16 cellular contexts compared by ENCODE assay signal in the genomic region with DNA sequence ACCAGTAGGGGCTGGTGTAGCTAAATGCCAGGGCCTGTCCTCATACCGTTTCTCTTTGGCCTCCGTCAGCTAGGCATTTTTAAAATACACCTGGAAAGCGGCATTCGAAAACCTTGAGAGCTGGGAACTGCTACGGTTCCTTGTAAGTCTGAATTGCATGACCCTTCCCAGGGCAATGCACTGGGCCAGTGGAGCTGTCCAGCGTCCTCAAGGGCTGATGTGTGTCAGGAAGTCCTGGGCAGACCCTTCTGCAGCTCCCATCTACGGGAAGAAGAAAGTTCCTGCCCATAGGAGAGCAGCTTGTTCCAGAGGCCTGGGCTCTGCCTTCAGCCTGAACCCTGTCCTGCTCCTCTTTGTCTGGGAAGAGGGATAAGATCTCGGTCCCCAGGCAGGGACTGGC. TPM values are rescaled to one million over a fixed set of nuclear protein-coding genes. Genes with fewer than 3 reads are reported as not detected.
A peak's percentile ranks its signal among the peaks of the same experiment; 100 is the strongest.
DNase-seq lines count a peak whose midpoint lies in the region; ATAC-seq and TF ChIP-seq lines count a peak whose summit lies in the region.
"Had no signal": no experiment of that assay in that cellular context is flagged by ENCODE, and none has a peak within 500 bp of the region (broad histone marks: within the 10 kb centered on the region; RNA-seq: fewer than 3 reads in every experiment).

No MANE protein-coding gene starts in this region.

- H3K9me3 Mint-ChIP-seq in activated naive CD4-positive, alpha-beta T cell treated with anti-CD3 and anti-CD28 coated beads, Interleukin-2, amount 50 U/mL, for 24 hours = no peaks in the 10 kb centered on the region
- H3K9me3 Mint-ChIP-seq in WTC11 = peaks cover 25% of the 10 kb centered on the region

- ATAC-seq in WTC11 = peak; percentile 51
- ATAC-seq: left colon had no signal

- POLR2A ChIA-PET in WTC11 (lab: Charles Lee) = no interaction called here

- no peak overlapping the region for H3K4me3 Mint-ChIP-seq in activated naive CD4-positive, alpha-beta T cell treated with anti-CD3 and anti-CD28 coated beads, Interleukin-2, amount 50 U/mL, for 24 hours
- no peak overlapping the region for H3K4me3 Mint-ChIP-seq in WTC11
- H3K4me3 Mint-ChIP-seq: CD4-positive, CD25-positive, alpha-beta regulatory T cell had no signal

- peak overlapping the region; percentile 70 for H3K27ac Mint-ChIP-seq in activated naive CD4-positive, alpha-beta T cell treated with anti-CD3 and anti-CD28 coated beads, Interleukin-2, amount 50 U/mL, for 24 hours
- no peak overlapping the region for H3K27ac Mint-ChIP-seq in WTC11

- peaks cover 69% of the 10 kb centered on the region for H3K4me1 Mint-ChIP-seq in activated naive CD4-positive, alpha-beta T cell treated with anti-CD3 and anti-CD28 coated beads, Interleukin-2, amount 50 U/mL, for 24 hours
- H3K4me1 Mint-ChIP-seq in WTC11 = no peaks in the 10 kb centered on the region

- H3K36me3 ChIP-seq in spleen = peaks cover 0 to 57% (median 2%) of the 10 kb centered on the region in 6 donors
- H3K36me3 ChIP-seq: colonic mucosa, heart left ventricle, MG63, suprapubic skin had no signal

- no peak overlapping the region for H3K27ac ChIP-seq in spleen
- H3K27ac ChIP-seq: colonic mucosa, heart left ventricle, suprapubic skin had no signal

- H3K9me3 ChIP-seq in spleen = peaks cover 0 to 19% (median 5%) of the 10 kb centered on the region in 8 donors
- H3K9me3 ChIP-seq: colonic mucosa, MG63, suprapubic skin had no signal

- 65 to 85% (median 72%) methylated on average over 5 to 8 of the region's 8 CpGs for WGBS in spleen, 5 donors

- CTCF ChIA-PET in WTC11 (lab: Charles Lee) = interaction anchor here (1.5 kb wide), 1 partner anchor 56 kb away, joined by 3 read pairs; no protein-coding TSS in a partner anchor

- H3K4me3 ChIP-seq in spleen = no peak overlapping the region
- H3K4me3 ChIP-seq: colonic mucosa, heart left ventricle, MG63, suprapubic skin had no signal

- H3K4me1 ChIP-seq in spleen = no peaks in the 10 kb centered on the region
- H3K4me1 ChIP-seq: colonic mucosa, heart left ventricle, suprapubic skin had no signal

- intact Hi-C loops in spleen (cut with DNase I; ENCODE audit: low total_unique reads) = no loop called here

- peaks cover 47% of the 10 kb centered on the region for H3K36me3 Mint-ChIP-seq in activated naive CD4-positive, alpha-beta T cell treated with anti-CD3 and anti-CD28 coated beads, Interleukin-2, amount 50 U/mL, for 24 hours
- H3K36me3 Mint-ChIP-seq in WTC11 = no peaks in the 10 kb centered on the region

- H3K27me3 ChIP-seq in spleen (replicated peaks in 1 of 7) = peaks cover 0 to 42% (median 3%) of the 10 kb centered on the region in 7 donors
- H3K27me3 ChIP-seq: colonic mucosa had no signal

- DNase-seq in activated naive CD4-positive, alpha-beta T cell treated with Interleukin-2 at 50 U/mL for 16 hours = no peak
- DNase-seq in WTC11 (ENCODE audit: low spot score) = peak; percentile 45
- DNase-seq in iPS-NIHi11 (ENCODE audit: low spot score) = peak; percentile 85
- peak; percentile 47 for DNase-seq in spleen
- DNase-seq in GM03348 (ENCODE audit: low spot score) = no peak
- no peak for DNase-seq in activated effector memory CD4-positive, alpha-beta T cell treated with Interleukin-2 at 50 U/mL for 16 hours
- DNase-seq in glomerular visceral epithelial cell (ENCODE audit: extremely low spot score) = no peak
- DNase-seq: activated CD4-positive, alpha-beta T cell treated with anti-CD3 and anti-CD28 coated beads for 4 hours; CD4-positive, CD25-positive, alpha-beta regulatory T cell; colonic mucosa; heart left ventricle; MG63 had no signal

- no peak for TF ChIP-seq POLR2A in spleen (IDR thresholded peaks at IDR 0.05)

- no peaks in the 10 kb centered on the region for H3K27me3 Mint-ChIP-seq in activated naive CD4-positive, alpha-beta T cell treated with anti-CD3 and anti-CD28 coated beads, Interleukin-2, amount 50 U/mL, for 24 hours
- peaks cover 5% of the 10 kb centered on the region; the same call in 1 of the 2 replicates for H3K27me3 Mint-ChIP-seq in WTC11 (ENCODE audit: low read depth)
- H3K27me3 Mint-ChIP-seq: CD4-positive, CD25-positive, alpha-beta regulatory T cell had no signal

- TF ChIP-seq CTCF in WTC11 (IDR thresholded peaks at IDR 0.05) (no peak), spleen (IDR thresholded peaks at IDR 0.05 in 8 of 11, conservative IDR thresholded peaks at IDR 0.05 in 3 of 11) (no peak)

TF ChIP-seq in WTC11, 78 proteins besides CTCF, POLR2A, EP300 and RAD21 (continues in another document):
- TF ChIP-seq FOXP1 (CRISPR knock-in tag; IDR thresholded peaks at IDR 0.05; ENCODE audit: borderline replicate concordance) = peak; percentile 31; the same call in 1 of the 2 replicates
- TF ChIP-seq, protein P1, sequence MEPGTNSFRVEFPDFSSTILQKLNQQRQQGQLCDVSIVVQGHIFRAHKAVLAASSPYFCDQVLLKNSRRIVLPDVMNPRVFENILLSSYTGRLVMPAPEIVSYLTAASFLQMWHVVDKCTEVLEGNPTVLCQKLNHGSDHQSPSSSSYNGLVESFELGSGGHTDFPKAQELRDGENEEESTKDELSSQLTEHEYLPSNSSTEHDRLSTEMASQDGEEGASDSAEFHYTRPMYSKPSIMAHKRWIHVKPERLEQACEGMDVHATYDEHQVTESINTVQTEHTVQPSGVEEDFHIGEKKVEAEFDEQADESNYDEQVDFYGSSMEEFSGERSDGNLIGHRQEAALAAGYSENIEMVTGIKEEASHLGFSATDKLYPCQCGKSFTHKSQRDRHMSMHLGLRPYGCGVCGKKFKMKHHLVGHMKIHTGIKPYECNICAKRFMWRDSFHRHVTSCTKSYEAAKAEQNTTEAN (CRISPR knock-in tag; IDR thresholded peaks at IDR 0.05) = no peak
- TF ChIP-seq SMAD4 (CRISPR knock-in tag; IDR thresholded peaks at IDR 0.05) = no peak
- 0 out of 2 replicates have a peak, but pooled peaks have one; percentile 22 for TF ChIP-seq NFE2L1 (CRISPR knock-in tag; IDR thresholded peaks at IDR 0.05)
- TF ChIP-seq, protein P2, sequence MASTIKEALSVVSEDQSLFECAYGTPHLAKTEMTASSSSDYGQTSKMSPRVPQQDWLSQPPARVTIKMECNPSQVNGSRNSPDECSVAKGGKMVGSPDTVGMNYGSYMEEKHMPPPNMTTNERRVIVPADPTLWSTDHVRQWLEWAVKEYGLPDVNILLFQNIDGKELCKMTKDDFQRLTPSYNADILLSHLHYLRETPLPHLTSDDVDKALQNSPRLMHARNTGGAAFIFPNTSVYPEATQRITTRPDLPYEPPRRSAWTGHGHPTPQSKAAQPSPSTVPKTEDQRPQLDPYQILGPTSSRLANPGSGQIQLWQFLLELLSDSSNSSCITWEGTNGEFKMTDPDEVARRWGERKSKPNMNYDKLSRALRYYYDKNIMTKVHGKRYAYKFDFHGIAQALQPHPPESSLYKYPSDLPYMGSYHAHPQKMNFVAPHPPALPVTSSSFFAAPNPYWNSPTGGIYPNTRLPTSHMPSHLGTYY (CRISPR knock-in tag; IDR thresholded peaks at IDR 0.05) = no peak
- no peak for TF ChIP-seq FOXK1 (CRISPR knock-in tag; IDR thresholded peaks at IDR 0.05)
- TF ChIP-seq CBFB (CRISPR knock-in tag; IDR thresholded peaks at IDR 0.05; ENCODE audit: low read depth) = no peak
- TF ChIP-seq, protein P3, sequence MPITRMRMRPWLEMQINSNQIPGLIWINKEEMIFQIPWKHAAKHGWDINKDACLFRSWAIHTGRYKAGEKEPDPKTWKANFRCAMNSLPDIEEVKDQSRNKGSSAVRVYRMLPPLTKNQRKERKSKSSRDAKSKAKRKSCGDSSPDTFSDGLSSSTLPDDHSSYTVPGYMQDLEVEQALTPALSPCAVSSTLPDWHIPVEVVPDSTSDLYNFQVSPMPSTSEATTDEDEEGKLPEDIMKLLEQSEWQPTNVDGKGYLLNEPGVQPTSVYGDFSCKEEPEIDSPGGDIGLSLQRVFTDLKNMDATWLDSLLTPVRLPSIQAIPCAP (CRISPR knock-in tag; IDR thresholded peaks at IDR 0.05) = no peak
- TF ChIP-seq, protein P4, sequence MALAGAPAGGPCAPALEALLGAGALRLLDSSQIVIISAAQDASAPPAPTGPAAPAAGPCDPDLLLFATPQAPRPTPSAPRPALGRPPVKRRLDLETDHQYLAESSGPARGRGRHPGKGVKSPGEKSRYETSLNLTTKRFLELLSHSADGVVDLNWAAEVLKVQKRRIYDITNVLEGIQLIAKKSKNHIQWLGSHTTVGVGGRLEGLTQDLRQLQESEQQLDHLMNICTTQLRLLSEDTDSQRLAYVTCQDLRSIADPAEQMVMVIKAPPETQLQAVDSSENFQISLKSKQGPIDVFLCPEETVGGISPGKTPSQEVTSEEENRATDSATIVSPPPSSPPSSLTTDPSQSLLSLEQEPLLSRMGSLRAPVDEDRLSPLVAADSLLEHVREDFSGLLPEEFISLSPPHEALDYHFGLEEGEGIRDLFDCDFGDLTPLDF (CRISPR knock-in tag; IDR thresholded peaks at IDR 0.05) = no peak
- TF ChIP-seq HMGA2 (CRISPR knock-in tag; IDR thresholded peaks at IDR 0.05) = no peak
- TF ChIP-seq TCF7 (CRISPR knock-in tag; IDR thresholded peaks at IDR 0.05; ENCODE audit: low read depth) = 0 out of 2 replicates have a peak, but pooled peaks have one; percentile 51
- no peak for TF ChIP-seq ZNF263 (CRISPR knock-in tag; IDR thresholded peaks at IDR 0.05; ENCODE audit: low read depth)
- TF ChIP-seq, protein P5, sequence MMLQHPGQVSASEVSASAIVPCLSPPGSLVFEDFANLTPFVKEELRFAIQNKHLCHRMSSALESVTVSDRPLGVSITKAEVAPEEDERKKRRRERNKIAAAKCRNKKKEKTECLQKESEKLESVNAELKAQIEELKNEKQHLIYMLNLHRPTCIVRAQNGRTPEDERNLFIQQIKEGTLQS (CRISPR knock-in tag; conservative IDR thresholded peaks at IDR 0.05) = no peak
- TF ChIP-seq CREM (CRISPR knock-in tag; IDR thresholded peaks at IDR 0.05) = no peak
- no peak for TF ChIP-seq ESRRA (CRISPR knock-in tag; IDR thresholded peaks at IDR 0.05; ENCODE audit: borderline replicate concordance)

RNA-seq across cellular contexts. Expression of a gene that starts 34.1 kb away (rescaled TPM):
- total RNA-seq in WTC11 (2021) (0.09 TPM in 1 of 3 replicates, not detected in the others), spleen (10 to 100 TPM in 5 of 7 donors, 1 to 10 TPM in 2; 7.2 to 16.3 (median 11.4) TPM)
- 1 to 10 TPM; 2.6 to 4.2 (median 3.3) TPM for polyA plus RNA-seq in spleen

RNA-seq across cellular contexts. Expression of a gene that starts 41.9 kb away (rescaled TPM):
- 0.25 to 0.39 TPM (median 0.27 TPM) in 3 replicates for total RNA-seq in WTC11 (2021)
- 1 to 10 TPM in 2 of 7 donors, under 1 TPM in 4, not detected in 1; 0.51 to 6.0 (median 0.78) TPM for total RNA-seq in spleen
- polyA plus RNA-seq in spleen = under 1 TPM; 0.22 to 0.32 (median 0.24) TPM
- polyA plus RNA-seq: heart left ventricle had no signal

RNA-seq across cellular contexts. Expression of a gene that starts 58.2 kb away (rescaled TPM):
- 0.11 to 0.30 TPM (median 0.16 TPM) in 3 replicates for total RNA-seq in WTC11 (2021)
- under 1 TPM in 2 of 7 donors, not detected in 5; 0.25 to 0.33 TPM for total RNA-seq in spleen
- under 1 TPM; 0.10 to 0.35 (median 0.26) TPM for polyA plus RNA-seq in spleen
- total RNA-seq: T-helper 1 cell treated with Interleukin-12 subunit alpha and Interleukin-12 subunit beta and Interleukin-4 antibody, amounts not matched to agents 30 ng/mL and 1 ng/mL, for 36 hours had no signal
- polyA plus RNA-seq: CD4-positive, CD25-positive, alpha-beta regulatory T cell had no signal

Comparison
In these comparisons a context has a peak if more than half of its experiments do, and no peak if none do; other contexts are left out.
1. DNase-seq: peak in WTC11 (single experiment), iPS-NIHi11 (single experiment) and spleen (single experiment); none in activated naive CD4-positive, alpha-beta T cell treated with Interleukin-2 at 50 U/mL for 16 hours (single experiment), GM03348 (single experiment), activated effector memory CD4-positive, alpha-beta T cell treated with Interleukin-2 at 50 U/mL for 16 hours (single experiment) and glomerular visceral epithelial cell (single experiment).